In genomic region chr16:23156110-23156509, GRCh38 we compare ENCODE assay signal across 6 cellular contexts. TPM values are rescaled to one million over a fixed set of nuclear protein-coding genes. Genes with fewer than 3 reads are reported as not detected.
"Had no signal": no experiment of that assay in that cellular context is flagged by ENCODE, and none has a peak within 500 bp of the region (broad histone marks: within the 10 kb centered on the region; RNA-seq: fewer than 3 reads in every experiment).

No MANE protein-coding gene starts in this region.

- H3K27ac Mint-ChIP-seq: H9 had no signal

- H3K9ac ChIP-seq: GM23248, KMS-11 had no signal

- H3K27ac ChIP-seq: GM23248, HL-60, KMS-11 had no signal

- DNase-seq: GM23248, IMR-90 had no signal

- H3K4me3 ChIP-seq: GM23248 had no signal

- H2AFZ ChIP-seq: GM23248 had no signal

- H3K4me3 Mint-ChIP-seq: H9 had no signal

RNA-seq across cellular contexts. Expression of gene SCNN1G, which starts 26.4 kb away (rescaled TPM):
- total RNA-seq: GM23248, HT1080, IMR-90 had no signal
- polyA plus RNA-seq: GM23248, IMR-90 had no signal
